31 cellular contexts compared by ENCODE assay signal in the genomic region with DNA sequence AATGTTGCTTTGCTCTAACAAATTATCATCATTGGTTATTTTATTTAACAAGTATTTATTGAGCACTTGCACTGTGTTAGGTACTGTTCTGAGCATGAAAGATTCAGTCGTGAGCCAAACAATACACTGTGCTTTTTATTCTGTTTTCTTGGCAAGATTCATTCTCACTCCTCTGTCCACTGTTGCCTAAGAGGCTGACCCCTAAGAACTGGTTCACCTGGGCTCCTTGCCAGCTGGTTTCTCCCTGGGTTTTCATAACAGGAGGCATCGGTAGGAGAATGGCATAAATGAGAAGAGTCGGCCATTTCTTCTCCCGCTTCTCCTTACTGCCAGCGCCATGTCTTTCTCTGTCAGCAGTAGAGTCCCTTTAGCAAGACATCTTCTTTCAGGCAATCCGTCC.
"Had no signal": no experiment of that assay in that cellular context is flagged by ENCODE, and none has a peak within 500 bp of the region (broad histone marks: within the 10 kb centered on the region; RNA-seq: fewer than 3 reads in every experiment).

No MANE protein-coding gene starts in this region.

- H3K27me3 ChIP-seq: foreskin keratinocyte, neural progenitor cell, upper lobe of right lung had no signal

- H3K4me1 Mint-ChIP-seq: activated CD4-positive, alpha-beta T cell treated with anti-CD3 and anti-CD28 coated beads, Interleukin-2, amount 10 ng/mL, durations not matched to agents 24 days and 14 days; central memory CD8-positive, alpha-beta T cell; immature natural killer cell; naive thymus-derived CD8-positive, alpha-beta T cell; neural progenitor cell; stimulated activated effector memory CD8-positive, alpha-beta T cell treated with anti-CD3 and anti-CD28 coated beads, Interleukin-12 subunit alpha, Interleukin-12 subunit beta, amount 100 ng/mL, for 72 hours had no signal

- H3K4me1 ChIP-seq: foreskin keratinocyte, lower lobe of right lung, neural progenitor cell, upper lobe of right lung had no signal

- DNase-seq: activated CD4-positive, alpha-beta memory T cell treated with anti-CD3 and anti-CD28 coated beads for 36 hours; activated CD4-positive, alpha-beta T cell treated with anti-CD3 and anti-CD28 coated beads, Interleukin-2, amount 10 ng/mL, durations not matched to agents 24 days and 14 days; activated CD4-positive, CD25-positive, alpha-beta regulatory T cell treated with anti-CD3 and anti-CD28 coated beads, Interleukin-2, amount 50 U/mL, for 72 hours; activated CD8-positive, alpha-beta memory T cell treated with anti-CD3 and anti-CD28 coated beads, Interleukin-2, amount 50 U/mL, for 4 hours; activated gamma-delta T cell; activated naive CD4-positive, alpha-beta T cell treated with anti-CD3 and anti-CD28 coated beads, Interleukin-2, amount 50 U/mL, for 16 hours; activated T-cell treated with anti-CD3 and anti-CD28 coated beads, Interleukin-2, amount 50 U/mL, for 1 hour; amygdala; dermis blood vessel endothelial cell; effector CD4-positive, alpha-beta T cell; foreskin keratinocyte; heart left ventricle; hypothalamus; immature natural killer cell; kidney; left colon; lower lobe of right lung; mesenchymal stem cell; naive thymus-derived CD8-positive, alpha-beta T cell; occipital lobe; stimulated activated CD4-positive, alpha-beta T cell treated with anti-CD3 and anti-CD28 coated beads, Interleukin-12 subunit alpha, Interleukin-12 subunit beta, amount 100 ng/mL, for 4 hours; stimulated activated CD4-positive, alpha-beta T cell treated with anti-CD3 and anti-CD28 coated beads, Interleukin-4, amount 100 ng/mL, for 24 hours; T-helper 2 cell; upper lobe of right lung had no signal

- H3K4me3 ChIP-seq: heart left ventricle, lower lobe of right lung, neural progenitor cell, skin epidermis, upper lobe of right lung had no signal

- H3K27ac Mint-ChIP-seq: activated CD4-positive, alpha-beta memory T cell treated with anti-CD3 and anti-CD28 coated beads for 36 hours; activated CD4-positive, alpha-beta T cell treated with anti-CD3 and anti-CD28 coated beads, Interleukin-2, amount 10 ng/mL, durations not matched to agents 24 days and 14 days; immature natural killer cell; naive thymus-derived CD8-positive, alpha-beta T cell; neural progenitor cell; stimulated activated effector memory CD8-positive, alpha-beta T cell treated with anti-CD3 and anti-CD28 coated beads, Interleukin-12 subunit alpha, Interleukin-12 subunit beta, amount 100 ng/mL, for 72 hours; stimulated activated naive CD8-positive, alpha-beta T cell treated with anti-CD3 and anti-CD28 coated beads, Interleukin-15, Interleukin-2, amounts not matched to agents 100 ng/mL and 50 ng/mL, for 24 hours had no signal

- H3K27ac ChIP-seq: epithelial cell of prostate, foreskin keratinocyte, heart left ventricle, lower lobe of right lung, neural progenitor cell, skin epidermis, upper lobe of right lung had no signal

- H3K36me3 Mint-ChIP-seq: activated CD4-positive, alpha-beta memory T cell treated with anti-CD3 and anti-CD28 coated beads for 36 hours; immature natural killer cell; naive thymus-derived CD8-positive, alpha-beta T cell; neural progenitor cell; stimulated activated effector memory CD8-positive, alpha-beta T cell treated with anti-CD3 and anti-CD28 coated beads, Interleukin-12 subunit alpha, Interleukin-12 subunit beta, amount 100 ng/mL, for 72 hours had no signal

- H3K4me3 Mint-ChIP-seq: activated CD4-positive, alpha-beta memory T cell treated with anti-CD3 and anti-CD28 coated beads for 36 hours; activated CD4-positive, alpha-beta T cell treated with anti-CD3 and anti-CD28 coated beads, Interleukin-2, amount 10 ng/mL, durations not matched to agents 24 days and 14 days; central memory CD8-positive, alpha-beta T cell; immature natural killer cell; naive thymus-derived CD8-positive, alpha-beta T cell; neural progenitor cell; stimulated activated effector memory CD8-positive, alpha-beta T cell treated with anti-CD3 and anti-CD28 coated beads, Interleukin-12 subunit alpha, Interleukin-12 subunit beta, amount 100 ng/mL, for 72 hours; stimulated activated naive CD8-positive, alpha-beta T cell treated with anti-CD3 and anti-CD28 coated beads, Interleukin-15, Interleukin-2, amounts not matched to agents 100 ng/mL and 50 ng/mL, for 24 hours had no signal

- H3K9me3 ChIP-seq: heart left ventricle, lower lobe of right lung, upper lobe of right lung had no signal

- H3K9me3 Mint-ChIP-seq: activated CD4-positive, alpha-beta memory T cell treated with anti-CD3 and anti-CD28 coated beads for 36 hours; activated CD4-positive, alpha-beta T cell treated with anti-CD3 and anti-CD28 coated beads, Interleukin-2, amount 10 ng/mL, durations not matched to agents 24 days and 14 days; immature natural killer cell; naive thymus-derived CD8-positive, alpha-beta T cell; neural progenitor cell; stimulated activated effector memory CD8-positive, alpha-beta T cell treated with anti-CD3 and anti-CD28 coated beads, Interleukin-12 subunit alpha, Interleukin-12 subunit beta, amount 100 ng/mL, for 72 hours; stimulated activated naive CD8-positive, alpha-beta T cell treated with anti-CD3 and anti-CD28 coated beads, Interleukin-15, Interleukin-2, amounts not matched to agents 100 ng/mL and 50 ng/mL, for 24 hours had no signal

- H2AFZ ChIP-seq: neural progenitor cell had no signal

- ATAC-seq: foreskin keratinocyte; heart left ventricle; left colon; lower lobe of right lung; naive thymus-derived CD8-positive, alpha-beta T cell; right cardiac atrium; stimulated activated effector memory CD8-positive, alpha-beta T cell treated with anti-CD3 and anti-CD28 coated beads, Interleukin-12 subunit alpha, Interleukin-12 subunit beta, amount 100 ng/mL, for 72 hours; upper lobe of right lung had no signal

- H3K36me3 ChIP-seq: heart left ventricle, lower lobe of right lung, neural progenitor cell, upper lobe of right lung had no signal

- H3K4me2 ChIP-seq: neural progenitor cell had no signal

- H3K27me3 Mint-ChIP-seq: activated CD4-positive, alpha-beta T cell treated with anti-CD3 and anti-CD28 coated beads, Interleukin-2, amount 10 ng/mL, durations not matched to agents 24 days and 14 days; central memory CD8-positive, alpha-beta T cell; stimulated activated naive CD8-positive, alpha-beta T cell treated with anti-CD3 and anti-CD28 coated beads, Interleukin-15, Interleukin-2, amounts not matched to agents 100 ng/mL and 50 ng/mL, for 24 hours had no signal
